ENCODE assay signal across 14 cellular contexts in genomic region chr6:141467041-141467440, GRCh38.
"Had no signal": no experiment of that assay in that cellular context is flagged by ENCODE, and none has a peak within 500 bp of the region (broad histone marks: within the 10 kb centered on the region; RNA-seq: fewer than 3 reads in every experiment).

No MANE protein-coding gene starts in this region.

- H3K4me1 ChIP-seq: body of pancreas, left lung had no signal

- H3K27me3 Mint-ChIP-seq: central memory CD8-positive, alpha-beta T cell; memory B cell; T-helper 17 cell had no signal

- H3K4me3 ChIP-seq: body of pancreas, heart left ventricle, left lung, right atrium auricular region, smooth muscle cell, thyroid gland had no signal

- H3K27ac Mint-ChIP-seq: activated T-helper 2 cell treated with anti-CD3 and anti-CD28 coated beads, Interferon-gamma antibody, Interleukin-2, Interleukin-4, amounts not matched to agents 10 μg/mL and 5 μg/mL and 100 μg/mL, durations not matched to agents 14 hours and 24 hours and 36 hours; memory B cell had no signal

- H3K36me3 ChIP-seq: heart left ventricle, left lung, right atrium auricular region, thyroid gland had no signal

- H3K9me3 Mint-ChIP-seq: central memory CD8-positive, alpha-beta T cell had no signal

- H3K27ac ChIP-seq: body of pancreas, left lung, thyroid gland had no signal

- H3K9me3 ChIP-seq: body of pancreas, left lung, right atrium auricular region, thyroid gland had no signal

- H3K27me3 ChIP-seq: body of pancreas, heart left ventricle, left lung, right atrium auricular region, thyroid gland had no signal

- H3K4me3 Mint-ChIP-seq: central memory CD8-positive, alpha-beta T cell; memory B cell; T-helper 17 cell had no signal

- H3K36me3 Mint-ChIP-seq: memory B cell had no signal

- DNase-seq: activated CD4-positive, alpha-beta T cell treated with anti-CD3 and anti-CD28 coated beads, Interleukin-2, amount 50 U/mL, for 1 hour; activated naive CD4-positive, alpha-beta T cell treated with anti-CD3 and anti-CD28 coated beads, Interleukin-2, amount 50 U/mL, for 16 hours; body of pancreas; cortex of kidney; effector CD8-positive, alpha-beta T cell; heart left ventricle; left lung; T-helper 17 cell; thyroid gland had no signal
